In the genomic region with DNA sequence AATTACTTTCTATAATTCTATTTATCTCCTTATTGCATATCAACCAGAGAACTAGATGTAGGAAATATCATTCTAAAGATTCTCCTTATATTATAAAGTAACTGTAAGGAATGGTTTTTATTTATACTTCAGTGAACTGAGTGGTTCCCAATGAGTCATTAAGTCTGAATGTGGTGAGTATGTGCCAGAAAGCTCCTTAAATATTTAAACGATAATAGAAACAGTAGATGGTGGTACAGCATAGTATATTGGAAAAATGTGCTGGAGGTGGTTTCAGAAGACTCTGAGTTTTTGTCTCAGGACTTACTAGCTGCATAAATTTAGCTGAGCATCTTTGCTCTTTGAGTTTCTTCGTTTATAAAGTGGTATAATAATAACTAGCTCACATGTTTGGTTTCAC, we compare ENCODE assay signal across 23 cellular contexts.
DNase-seq lines count a peak whose midpoint lies in the region; ATAC-seq and TF ChIP-seq lines count a peak whose summit lies in the region.
"Had no signal": no experiment of that assay in that cellular context is flagged by ENCODE, and none has a peak within 500 bp of the region (broad histone marks: within the 10 kb centered on the region; RNA-seq: fewer than 3 reads in every experiment).

No MANE protein-coding gene starts in this region.

- no peaks in the 10 kb centered on the region for H3K27me3 ChIP-seq in GM23338 (ENCODE audit: insufficient read depth)
- H3K27me3 ChIP-seq: stomach, tibial nerve had no signal

- H3K79me2 ChIP-seq in GM23338 (replicated peaks; ENCODE audit: insufficient read depth): no peaks in the 10 kb centered on the region

- no peak overlapping the region for H3K27ac Mint-ChIP-seq in GM23338
- H3K27ac Mint-ChIP-seq: activated CD4-positive, alpha-beta T cell treated with anti-CD3 and anti-CD28 coated beads, Interleukin-2, amount 10 ng/mL, durations not matched to agents 24 days and 14 days; B cell; H9; progenitor cell of endocrine pancreas had no signal

- TF ChIP-seq CTCF in astrocyte of the cerebellum (IDR thresholded peaks at IDR 0.05; ENCODE audit: low read depth, low read length, missing control alignments) (no peak), GM23338 (conservative IDR thresholded peaks at IDR 0.05; ENCODE audit: low read depth in 2 of 2) (no peak)

- no peaks in the 10 kb centered on the region for H3K36me3 Mint-ChIP-seq in GM23338 (ENCODE audit: low read depth)

- H3K4me3 Mint-ChIP-seq in GM23338: no peak overlapping the region
- H3K4me3 Mint-ChIP-seq: activated CD4-positive, alpha-beta T cell treated with anti-CD3 and anti-CD28 coated beads, Interleukin-2, amount 10 ng/mL, durations not matched to agents 24 days and 14 days; B cell; H9; neural crest cell had no signal

- peaks cover 26% of the 10 kb centered on the region for H3K4me1 Mint-ChIP-seq in GM23338
- H3K4me1 Mint-ChIP-seq: activated CD4-positive, alpha-beta T cell treated with anti-CD3 and anti-CD28 coated beads, Interleukin-2, amount 10 ng/mL, durations not matched to agents 24 days and 14 days; B cell had no signal

- no peaks in the 10 kb centered on the region for H4K20me1 ChIP-seq in GM23338 (replicated peaks; ENCODE audit: insufficient read depth)

- in situ Hi-C loops in astrocyte of the cerebellum (cut with HindIII; ENCODE audit: low sequenced_read_pairs): no loop called here

- H3K4me2 ChIP-seq in GM23338: no peak overlapping the region

- H3K9me3 Mint-ChIP-seq in GM23338: no peaks in the 10 kb centered on the region
- H3K9me3 Mint-ChIP-seq: activated CD4-positive, alpha-beta T cell treated with anti-CD3 and anti-CD28 coated beads, Interleukin-2, amount 10 ng/mL, durations not matched to agents 24 days and 14 days; H9; neural crest cell had no signal

- peaks cover 17% of the 10 kb centered on the region for H3K4me1 ChIP-seq in GM23338 (ENCODE audit: insufficient read depth)
- H3K4me1 ChIP-seq: stomach, tibial nerve had no signal

- H2AFZ ChIP-seq in GM23338: no peak overlapping the region

- no peaks in the 10 kb centered on the region for H3K9me2 ChIP-seq in GM23338 (ENCODE audit: insufficient read depth)

- H3K27ac ChIP-seq in GM23338 (ENCODE audit: low read depth): no peak overlapping the region
- H3K27ac ChIP-seq: epithelial cell of prostate, stomach, tibial nerve, WERI-Rb-1 had no signal

- H3K36me3 ChIP-seq in GM23338 (ENCODE audit: insufficient read depth): no peaks in the 10 kb centered on the region
- H3K36me3 ChIP-seq: stomach, tibial nerve, WERI-Rb-1 had no signal

- peaks cover 5% of the 10 kb centered on the region for H3K27me3 Mint-ChIP-seq in GM23338 (ENCODE audit: insufficient read depth, low read depth, poor library complexity)
- H3K27me3 Mint-ChIP-seq: activated CD4-positive, alpha-beta T cell treated with anti-CD3 and anti-CD28 coated beads, Interleukin-2, amount 10 ng/mL, durations not matched to agents 24 days and 14 days; B cell; progenitor cell of endocrine pancreas had no signal

- DNase-seq in M059J (ENCODE audit: low read depth) (peak; percentile 5), astrocyte of the cerebellum (ENCODE audit: low read depth) (peak; percentile 78), fibroblast of peridontal ligament (ENCODE audit: extremely low read depth) (peak; percentile 75), smooth muscle cell of the brain vasculature (ENCODE audit: low read depth, low spot score) (peak; percentile 6), GM23338 (ENCODE audit: low spot score) (no peak)
- DNase-seq: activated CD4-positive, alpha-beta T cell treated with anti-CD3 and anti-CD28 coated beads, Interleukin-2, amount 10 ng/mL, durations not matched to agents 24 days and 14 days; activated naive CD4-positive, alpha-beta T cell treated with anti-CD3 and anti-CD28 coated beads, Interleukin-2, amount 50 U/mL, for 16 hours; H9; kidney; mammary epithelial cell; NCI-H187 treated with DMSO at 0.1 percent for 48 hours; NCI-H526 treated with DMSO at 0.1 percent for 48 hours; stomach; WERI-Rb-1 had no signal

- no peaks in the 10 kb centered on the region for H3F3A ChIP-seq in GM23338 (replicated peaks; ENCODE audit: low read depth)

- H3K4me3 ChIP-seq in astrocyte of the cerebellum (ENCODE audit: low read depth, low read length): no peak overlapping the region
- no peak overlapping the region for H3K4me3 ChIP-seq in GM23338
- H3K4me3 ChIP-seq: stomach, tibial nerve had no signal

- ATAC-seq in GM21825 (IDR thresholded peaks at IDR 0.05; ENCODE audit: unreplicated experiment) (no peak), HG02884 (IDR thresholded peaks at IDR 0.05; ENCODE audit: unreplicated experiment) (no peak), GM23338 (no peak)
- ATAC-seq: HepG2, Right ventricle myocardium inferior had no signal

TF ChIP-seq in GM23338, 12 proteins besides CTCF, POLR2A, EP300 and RAD21 (continues in another document):
- TF ChIP-seq ZNF331 (CRISPR knock-in tag; IDR thresholded peaks at IDR 0.05; ENCODE audit: low read depth): no peak
- no peak for TF ChIP-seq STAT1 (IDR thresholded peaks at IDR 0.05; ENCODE audit: unreplicated experiment)
- TF ChIP-seq NANOG (IDR thresholded peaks at IDR 0.05; ENCODE audit: borderline replicate concordance): no peak
- TF ChIP-seq EZH2 (IDR thresholded peaks at IDR 0.05; ENCODE audit: low read depth, unreplicated experiment): no peak
- no peak for TF ChIP-seq CREB1 (CRISPR knock-in tag; IDR thresholded peaks at IDR 0.05; ENCODE audit: low read depth)
- TF ChIP-seq JUNB (IDR thresholded peaks at IDR 0.05; ENCODE audit: unreplicated experiment): no peak
- no peak for TF ChIP-seq ZNF114 (CRISPR knock-in tag; IDR thresholded peaks at IDR 0.05)
- TF ChIP-seq EZH2phosphoT487 (IDR thresholded peaks at IDR 0.05; ENCODE audit: unreplicated experiment): no peak
- TF ChIP-seq, protein P1, sequence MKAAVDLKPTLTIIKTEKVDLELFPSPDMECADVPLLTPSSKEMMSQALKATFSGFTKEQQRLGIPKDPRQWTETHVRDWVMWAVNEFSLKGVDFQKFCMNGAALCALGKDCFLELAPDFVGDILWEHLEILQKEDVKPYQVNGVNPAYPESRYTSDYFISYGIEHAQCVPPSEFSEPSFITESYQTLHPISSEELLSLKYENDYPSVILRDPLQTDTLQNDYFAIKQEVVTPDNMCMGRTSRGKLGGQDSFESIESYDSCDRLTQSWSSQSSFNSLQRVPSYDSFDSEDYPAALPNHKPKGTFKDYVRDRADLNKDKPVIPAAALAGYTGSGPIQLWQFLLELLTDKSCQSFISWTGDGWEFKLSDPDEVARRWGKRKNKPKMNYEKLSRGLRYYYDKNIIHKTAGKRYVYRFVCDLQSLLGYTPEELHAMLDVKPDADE (IDR thresholded peaks at IDR 0.05): no peak
- TF ChIP-seq ZNF462 (CRISPR knock-in tag; IDR thresholded peaks at IDR 0.05): no peak
